In the genomic region with DNA sequence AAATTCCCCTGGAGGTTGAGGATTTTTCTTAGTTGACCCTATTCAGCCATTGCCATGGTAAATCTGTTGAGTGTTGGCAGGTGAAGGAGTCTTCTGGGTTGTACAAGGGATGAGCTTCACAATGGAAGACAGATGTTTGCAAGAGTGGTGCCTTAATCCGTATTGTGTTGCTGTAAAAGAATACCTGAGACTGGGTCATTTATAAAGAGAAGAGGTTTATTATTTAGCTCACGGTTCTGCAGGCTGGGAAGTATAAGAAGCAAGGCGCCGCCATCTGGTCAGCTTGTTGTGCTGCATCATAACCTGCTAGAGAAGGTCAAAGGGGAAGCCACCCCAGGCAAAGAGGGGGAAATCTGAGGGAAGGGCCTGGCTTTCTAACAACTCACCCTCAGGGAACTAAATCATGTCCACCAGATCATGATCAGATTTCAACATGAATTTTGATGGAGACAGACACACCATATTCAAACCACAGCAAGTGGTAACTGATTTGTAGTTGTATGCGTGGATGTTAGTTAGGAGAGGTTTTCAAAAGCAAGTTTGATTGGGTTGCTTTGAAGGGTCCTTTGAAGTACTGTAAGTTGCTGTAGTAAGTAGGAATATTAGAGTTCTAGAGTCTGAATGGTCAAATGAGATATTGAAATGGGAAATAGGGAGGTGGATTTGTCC, we compare ENCODE assay signal across 8 cellular contexts. TPM values are rescaled to one million over a fixed set of nuclear protein-coding genes. Genes with fewer than 3 reads are reported as not detected.
DNase-seq lines count a peak whose midpoint lies in the region; ATAC-seq, FAIRE-seq and TF ChIP-seq lines count a peak whose summit lies in the region.

No MANE protein-coding gene starts in this region.

- peak; percentile 49 for DNase-seq in D341Med (ENCODE audit: low spot score)
- DNase-seq in NCI-H510A treated with DMSO at 0.1 percent for 48 hours (lab: John Stamatoyannopoulos, UW) = peak; percentile 55
- DNase-seq in activated CD4-positive, alpha-beta memory T cell treated with anti-CD3 and anti-CD28 coated beads, Interleukin-2, amount 10 ng/mL, durations not matched to agents 7 days and 5 days = peak; percentile 52
- DNase-seq in endothelial cell of umbilical vein (ENCODE audit: low read depth, low spot score) = peak; percentile 81
- peak; percentile 75 to 84 (median 76) for DNase-seq in mucosa of descending colon
- DNase-seq in stimulated activated CD8-positive, alpha-beta memory T cell treated with anti-CD3 and anti-CD28 coated beads, Interleukin-7, amount 100 ng/mL, for 4 hours (ENCODE audit: low read depth in 2 of 2) = peak; percentile 17 to 23

- peak; percentile 52 for TF ChIP-seq POLR2A in endothelial cell of umbilical vein (IDR thresholded peaks at IDR 0.05; ENCODE audit: low read depth, low read length)

- POLR2A ChIA-PET in activated CD4-positive, alpha-beta memory T cell treated with anti-CD3 and anti-CD28 coated beads, Interleukin-2, amount 10 ng/mL, durations not matched to agents 7 days and 5 days (lab: Charles Lee) = interaction anchor here (5.3 kb wide), 1 partner anchor 30 kb away, joined by 59 read pairs; no protein-coding TSS in a partner anchor
- POLR2A ChIA-PET in endothelial cell of umbilical vein (lab: Charles Lee) = interaction anchor here (1.3 to 2.2 kb wide), 3 partner anchors 24 to 440 kb away, joined by 3 to 7 read pairs (median 4); no protein-coding TSS in a partner anchor

- ATAC-seq in HG02885 (IDR thresholded peaks at IDR 0.05; ENCODE audit: poor library complexity, unreplicated experiment) = peak; percentile 18
- peak; percentile 15 for ATAC-seq in mucosa of descending colon
- ATAC-seq in HG02763 (IDR thresholded peaks at IDR 0.05; ENCODE audit: unreplicated experiment) = no peak

- CTCF ChIA-PET in activated CD4-positive, alpha-beta memory T cell treated with anti-CD3 and anti-CD28 coated beads, Interleukin-2, amount 10 ng/mL, durations not matched to agents 7 days and 5 days (lab: Charles Lee) = interaction anchor here (0.7 to 5.7 kb wide), 12 partner anchors 11 to 453 kb away, joined by 3 to 52 read pairs (median 6); a partner anchor contains a TSS
- CTCF ChIA-PET in endothelial cell of umbilical vein (lab: Charles Lee) = interaction anchor here (0.6 to 5.1 kb wide), 35 partner anchors 12 to 511 kb away, joined by 3 to 134 read pairs (median 5); a partner anchor contains a TSS

- no peaks in the 10 kb centered on the region for H3K36me3 Mint-ChIP-seq in activated CD4-positive, alpha-beta memory T cell treated with anti-CD3 and anti-CD28 coated beads, Interleukin-2, amount 10 ng/mL, durations not matched to agents 7 days and 5 days (ENCODE audit: low read depth)

- BruUV-seq in endothelial cell of umbilical vein (replicated peaks; lab: Mats Ljungman, UMichigan) = no TSS peak

- peak overlapping the region; percentile 98 for H3K27ac ChIP-seq in endothelial cell of umbilical vein (ENCODE audit: insufficient read depth, low read depth, low read length)

- no peak overlapping the region for H3K4me3 Mint-ChIP-seq in activated CD4-positive, alpha-beta memory T cell treated with anti-CD3 and anti-CD28 coated beads, Interleukin-2, amount 10 ng/mL, durations not matched to agents 7 days and 5 days

- H3K4me2 ChIP-seq in endothelial cell of umbilical vein (ENCODE audit: insufficient read depth, low read length) = peak overlapping the region; percentile 99

- peak; percentile 62 for FAIRE-seq in endothelial cell of umbilical vein (lab: Jason Lieb, UNC)

- H4K20me1 ChIP-seq in endothelial cell of umbilical vein (replicated peaks; ENCODE audit: control insufficient read depth, extremely low read depth, insufficient read depth, low read length) = peaks cover 12% of the 10 kb centered on the region

- H3K27me3 Mint-ChIP-seq in activated CD4-positive, alpha-beta memory T cell treated with anti-CD3 and anti-CD28 coated beads, Interleukin-2, amount 10 ng/mL, durations not matched to agents 7 days and 5 days = peaks cover 2% of the 10 kb centered on the region

- no peak overlapping the region for H3K27ac Mint-ChIP-seq in activated CD4-positive, alpha-beta memory T cell treated with anti-CD3 and anti-CD28 coated beads, Interleukin-2, amount 10 ng/mL, durations not matched to agents 7 days and 5 days

- H3K4me3 ChIP-seq in endothelial cell of umbilical vein (replicated peaks in 1 of 3; ENCODE audit: insufficient read depth in 1 of 3, low read depth in 1 of 3, low read length in 3 of 3) = peak overlapping the region; percentile 92 to 100 (median 100)
- no peak overlapping the region for H3K4me3 ChIP-seq in mucosa of descending colon

- no peaks in the 10 kb centered on the region for H3K9me3 ChIP-seq in endothelial cell of umbilical vein (replicated peaks; ENCODE audit: control insufficient read depth, insufficient read depth, low read length)
- H3K9me3 ChIP-seq in mucosa of descending colon = no peaks in the 10 kb centered on the region

- peaks cover 27% of the 10 kb centered on the region for H3K4me1 Mint-ChIP-seq in activated CD4-positive, alpha-beta memory T cell treated with anti-CD3 and anti-CD28 coated beads, Interleukin-2, amount 10 ng/mL, durations not matched to agents 7 days and 5 days

- no peak overlapping the region for H2AFZ ChIP-seq in endothelial cell of umbilical vein (ENCODE audit: low read depth, low read length)

- intact Hi-C loops in endothelial cell of umbilical vein (cut with micrococcal nuclease) (loop anchor here (1.0 to 10.0 kb wide), 4 partner anchors 24 to 453 kb away; no protein-coding TSS in a partner anchor), mucosa of descending colon (cut with DNase I, micrococcal nuclease) (loop anchor here (5.0 to 10.0 kb wide), 2 partner anchors 204 to 207 kb away; no protein-coding TSS in a partner anchor)

- peak; percentile 74 to 76 for TF ChIP-seq CTCF in endothelial cell of umbilical vein (IDR thresholded peaks at IDR 0.05; ENCODE audit: extremely low read depth in 1 of 2, insufficient read depth in 1 of 2, low read depth in 1 of 2, low read length in 2 of 2)
- TF ChIP-seq CTCF in mucosa of descending colon (IDR thresholded peaks at IDR 0.05) = peak; percentile 44

- H3K9ac ChIP-seq in endothelial cell of umbilical vein (replicated peaks; ENCODE audit: extremely low read depth, insufficient read depth, low read length) = peak overlapping the region; percentile 100

- dilution Hi-C loops in endothelial cell of umbilical vein (cut with MboI; ENCODE audit: extremely low pct_ligation_motif_present, low sequenced_read_pairs) = loop anchor here (25.0 kb wide), 1 partner anchor 232 kb away; no protein-coding TSS in a partner anchor

- H3K36me3 ChIP-seq in endothelial cell of umbilical vein (ENCODE audit: control insufficient read depth in 2 of 2, extremely low read depth in 1 of 2, insufficient read depth in 2 of 2, low read length in 2 of 2) = peaks cover 2 to 3% of the 10 kb centered on the region in 2 experiments
- H3K36me3 ChIP-seq in mucosa of descending colon (ENCODE audit: low read depth) = no peaks in the 10 kb centered on the region

- H3K9me1 ChIP-seq in endothelial cell of umbilical vein (replicated peaks; ENCODE audit: control insufficient read depth, extremely low read depth, insufficient read depth, low read length) = no peaks in the 10 kb centered on the region

- peaks cover 54% of the 10 kb centered on the region for H3K4me1 ChIP-seq in endothelial cell of umbilical vein (ENCODE audit: control insufficient read depth, extremely low read depth, insufficient read depth, low read length)
- H3K4me1 ChIP-seq in mucosa of descending colon (ENCODE audit: low read depth) = peaks cover 13% of the 10 kb centered on the region

- no peaks in the 10 kb centered on the region for H3K9me3 Mint-ChIP-seq in activated CD4-positive, alpha-beta memory T cell treated with anti-CD3 and anti-CD28 coated beads, Interleukin-2, amount 10 ng/mL, durations not matched to agents 7 days and 5 days

- H3K79me2 ChIP-seq in endothelial cell of umbilical vein (ENCODE audit: control insufficient read depth, insufficient read depth, low read length) = peaks cover 75% of the 10 kb centered on the region

- no peaks in the 10 kb centered on the region for H3K27me3 ChIP-seq in endothelial cell of umbilical vein (ENCODE audit: control insufficient read depth in 2 of 2, insufficient read depth in 2 of 2, low read length in 2 of 2)

TF ChIP-seq in endothelial cell of umbilical vein, 7 proteins besides CTCF, POLR2A, EP300 and RAD21:
- TF ChIP-seq, protein P1, sequence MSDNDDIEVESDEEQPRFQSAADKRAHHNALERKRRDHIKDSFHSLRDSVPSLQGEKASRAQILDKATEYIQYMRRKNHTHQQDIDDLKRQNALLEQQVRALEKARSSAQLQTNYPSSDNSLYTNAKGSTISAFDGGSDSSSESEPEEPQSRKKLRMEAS (IDR thresholded peaks at IDR 0.05; ENCODE audit: insufficient read depth, insufficient read length) = no peak
- TF ChIP-seq FOS (IDR thresholded peaks at IDR 0.05; ENCODE audit: borderline replicate concordance, insufficient read depth, low read length) (no peak), JUN (IDR thresholded peaks at IDR 0.05; ENCODE audit: borderline replicate concordance, insufficient read depth, insufficient read length, low read depth) (no peak), GATA2 (IDR thresholded peaks at IDR 0.05; ENCODE audit: insufficient read depth, insufficient read length, low read depth, low read length) (no peak), POLR2AphosphoS5 (IDR thresholded peaks at IDR 0.05; ENCODE audit: insufficient read depth, low read depth, low read length) (no peak), EZH2 (IDR thresholded peaks at IDR 0.05; ENCODE audit: borderline replicate concordance, low read depth, low read length, severe bottlenecking) (no peak), MYC (IDR thresholded peaks at IDR 0.05; ENCODE audit: low read depth, low read length) (no peak)

RNA-seq across cellular contexts. Expression of a gene that starts 2.5 kb away (rescaled TPM):
- 10 to 100 TPM; 67.1 to 78.3 TPM for total RNA-seq in activated CD4-positive, alpha-beta memory T cell treated with anti-CD3 and anti-CD28 coated beads, Interleukin-2, amount 10 ng/mL, durations not matched to agents 7 days and 5 days
- total RNA-seq in endothelial cell of umbilical vein (242 and 298 TPM in 2 replicates), mucosa of descending colon (10 to 100 TPM; 69.4 to 95.1 (median 76.8) TPM)
- 49.0 and 65.6 TPM in 2 replicates for polyA plus RNA-seq in endothelial cell of umbilical vein
- polyA plus RNA-seq in endothelial cell of umbilical vein (2011; cell fraction: cytosol; rRNA removed) = 71.0 and 79.5 TPM in 2 replicates
- polyA plus RNA-seq in endothelial cell of umbilical vein (2011; cell fraction: nucleus; rRNA removed) = 124 and 164 TPM in 2 replicates
- 182 and 228 TPM in 2 replicates for polyA plus RNA-seq in endothelial cell of umbilical vein (2012)
- 356 and 415 TPM in 2 replicates for polyA minus RNA-seq in endothelial cell of umbilical vein
- 201 TPM for polyA minus RNA-seq in endothelial cell of umbilical vein (2011; cell fraction: cytosol; rRNA and poly(A)+ RNA removed)
- polyA minus RNA-seq in endothelial cell of umbilical vein (2011; cell fraction: nucleus; rRNA and poly(A)+ RNA removed) = 332 and 439 TPM in 2 replicates

Comparison
In these comparisons a context has a peak if more than half of its experiments do, and no peak if none do; other contexts are left out.
1. DNase-seq: peak in every context shown above with its lines; median percentile 81 in endothelial cell of umbilical vein; 76 in mucosa of descending colon; 55 in NCI-H510A treated with DMSO at 0.1 percent for 48 hours; 52 in activated CD4-positive, alpha-beta memory T cell treated with anti-CD3 and anti-CD28 coated beads, Interleukin-2, amount 10 ng/mL, durations not matched to agents 7 days and 5 days; 49 in D341Med; 20 in stimulated activated CD8-positive, alpha-beta memory T cell treated with anti-CD3 and anti-CD28 coated beads, Interleukin-7, amount 100 ng/mL, for 4 hours.